Comparison of ENCODE assay signal across 22 cellular contexts in genomic region chr2:30655660-30656059, GRCh38.
A peak's percentile ranks its signal among the peaks of the same experiment; 100 is the strongest.
DNase-seq lines count a peak whose midpoint lies in the region; ATAC-seq and TF ChIP-seq lines count a peak whose summit lies in the region.
"Had no signal": no experiment of that assay in that cellular context is flagged by ENCODE, and none has a peak within 500 bp of the region (broad histone marks: within the 10 kb centered on the region; RNA-seq: fewer than 3 reads in every experiment).

No MANE protein-coding gene starts in this region.

- H3K4me3 ChIP-seq in astrocyte of the spinal cord (ENCODE audit: low read depth, low read length) (no peak overlapping the region), lung (no peak overlapping the region)
- H3K4me3 ChIP-seq: transverse colon had no signal

- H3K27ac ChIP-seq in lung (ENCODE audit: low read depth in 1 of 2, low read length in 1 of 2) = no peak overlapping the region
- H3K27ac ChIP-seq: transverse colon had no signal

- peaks cover 0 to 2% of the 10 kb centered on the region in 2 donors for H3K9me3 ChIP-seq in lung (ENCODE audit: control insufficient read depth in 2 of 2, insufficient read depth in 1 of 2, low read length in 1 of 2)
- H3K9me3 ChIP-seq: transverse colon had no signal

- ATAC-seq in lung (ENCODE audit: insufficient read depth, low FRiP score) = no peak
- ATAC-seq in natural killer cell treated with Interleukin-12 subunit alpha and Interleukin-12 subunit beta and Interleukin-15 and Interleukin-18, amount 100 ng/mL, for 72 hours = no peak
- ATAC-seq: activated CD8-positive, alpha-beta T cell treated with anti-CD3 and anti-CD28 coated beads, Interleukin-2, amount 10 ng/mL, durations not matched to agents 7 days and 5 days; esophagus mucosa; stimulated activated naive CD8-positive, alpha-beta T cell treated with anti-CD3 and anti-CD28 coated beads, Interleukin-15, Interleukin-2, amounts not matched to agents 100 U/mL and 50 U/mL, for 24 hours had no signal

- H3K4me1 ChIP-seq in lung (ENCODE audit: control insufficient read depth in 2 of 2, insufficient read depth in 2 of 2, low read length in 2 of 2) = peaks cover 0 to 2% of the 10 kb centered on the region in 2 donors
- H3K4me1 ChIP-seq: transverse colon had no signal

- no peaks in the 10 kb centered on the region for H3K9me3 Mint-ChIP-seq in natural killer cell treated with Interleukin-12 subunit alpha and Interleukin-12 subunit beta and Interleukin-15 and Interleukin-18, amount 100 ng/mL, for 72 hours
- H3K9me3 Mint-ChIP-seq: activated T-cell treated with anti-CD3 and anti-CD28 coated beads, Interleukin-2, amount 50 U/mL, for 72 hours; CD4-positive, alpha-beta T cell; T-helper 2 cell treated with Interferon-gamma antibody and Interleukin-4, amounts not matched to agents 5 μg/mL and 100 μg/mL, for 36 hours had no signal

- peaks cover 4 to 8% of the 10 kb centered on the region in 2 donors for H3K27me3 Mint-ChIP-seq in natural killer cell treated with Interleukin-12 subunit alpha and Interleukin-12 subunit beta and Interleukin-15 and Interleukin-18, amount 100 ng/mL, for 72 hours
- H3K27me3 Mint-ChIP-seq: activated naive CD8-positive, alpha-beta T cell; CD4-positive, alpha-beta T cell had no signal

- H3K27ac Mint-ChIP-seq in natural killer cell treated with Interleukin-12 subunit alpha and Interleukin-12 subunit beta and Interleukin-15 and Interleukin-18, amount 100 ng/mL, for 72 hours = no peak overlapping the region
- H3K27ac Mint-ChIP-seq: activated CD8-positive, alpha-beta T cell treated with anti-CD3 and anti-CD28 coated beads, Interleukin-2, amount 10 ng/mL, durations not matched to agents 7 days and 5 days; activated naive CD8-positive, alpha-beta T cell; activated T-cell treated with anti-CD3 and anti-CD28 coated beads, Interleukin-2, amount 50 U/mL, for 72 hours; CD4-positive, alpha-beta T cell; T-helper 2 cell treated with Interferon-gamma antibody and Interleukin-4, amounts not matched to agents 5 μg/mL and 100 μg/mL, for 36 hours had no signal

- no peaks in the 10 kb centered on the region for H3K36me3 ChIP-seq in lung (ENCODE audit: control insufficient read depth in 2 of 2, insufficient read depth in 2 of 2, low read length in 2 of 2)
- H3K36me3 ChIP-seq: transverse colon had no signal

- in situ Hi-C loops in astrocyte of the spinal cord (cut with HindIII; ENCODE audit: low sequenced_read_pairs) = no loop called here

- no peaks in the 10 kb centered on the region for H3K36me3 Mint-ChIP-seq in natural killer cell treated with Interleukin-12 subunit alpha and Interleukin-12 subunit beta and Interleukin-15 and Interleukin-18, amount 100 ng/mL, for 72 hours
- H3K36me3 Mint-ChIP-seq: activated naive CD8-positive, alpha-beta T cell had no signal

- no peak overlapping the region for H3K4me3 Mint-ChIP-seq in natural killer cell treated with Interleukin-12 subunit alpha and Interleukin-12 subunit beta and Interleukin-15 and Interleukin-18, amount 100 ng/mL, for 72 hours
- H3K4me3 Mint-ChIP-seq: activated CD8-positive, alpha-beta T cell treated with anti-CD3 and anti-CD28 coated beads, Interleukin-2, amount 10 ng/mL, durations not matched to agents 7 days and 5 days; activated naive CD8-positive, alpha-beta T cell; activated T-cell treated with anti-CD3 and anti-CD28 coated beads, Interleukin-2, amount 50 U/mL, for 72 hours; CD4-positive, alpha-beta T cell; T-helper 2 cell treated with Interferon-gamma antibody and Interleukin-4, amounts not matched to agents 5 μg/mL and 100 μg/mL, for 36 hours had no signal

- DNase-seq in A172 (ENCODE audit: low spot score) = peak; percentile 48
- peak; percentile 37 for DNase-seq in HT1080 (ENCODE audit: low read depth)
- peak; percentile 79 for DNase-seq in astrocyte of the spinal cord (ENCODE audit: low read depth, low spot score)
- DNase-seq in lung (ENCODE audit: low spot score) = peak; percentile 6
- no peak for DNase-seq in natural killer cell treated with Interleukin-12 subunit alpha and Interleukin-12 subunit beta and Interleukin-15 and Interleukin-18, amount 100 ng/mL, for 72 hours (ENCODE audit: low spot score)
- DNase-seq in HuH-7.5 (ENCODE audit: low spot score) = no peak
- no peak for DNase-seq in HPDE6-E6E7 (ENCODE audit: extremely low spot score)
- no peak for DNase-seq in DMS114 treated with DMSO at 0.1 percent for 48 hours (lab: John Stamatoyannopoulos, UW; ENCODE audit: unreplicated experiment)
- DNase-seq: activated CD4-positive, CD25-positive, alpha-beta regulatory T cell; activated T-cell treated with anti-CD3 and anti-CD28 coated beads, Interleukin-2, amount 50 U/mL, for 72 hours; caudate nucleus; CD4-positive, alpha-beta T cell; DMS79 treated with DMSO at 0.1 percent for 48 hours; KG1; NCI-H1105 treated with DMSO at 0.1 percent for 48 hours; NCI-H524 treated with DMSO at 0.1 percent for 48 hours; stimulated activated naive CD8-positive, alpha-beta T cell treated with anti-CD3 and anti-CD28 coated beads, Interleukin-15, Interleukin-2, amounts not matched to agents 100 U/mL and 50 U/mL, for 24 hours; transverse colon had no signal

- TF ChIP-seq CTCF in astrocyte of the spinal cord (IDR thresholded peaks at IDR 0.05; ENCODE audit: low read depth, low read length) (no peak), lung (IDR thresholded peaks at IDR 0.05; ENCODE audit: control extremely low read depth, extremely low read depth) (no peak)

- peaks cover 0 to 3% of the 10 kb centered on the region in 2 donors for H3K4me1 Mint-ChIP-seq in natural killer cell treated with Interleukin-12 subunit alpha and Interleukin-12 subunit beta and Interleukin-15 and Interleukin-18, amount 100 ng/mL, for 72 hours (ENCODE audit: low read depth in 2 of 2)

- H3K27me3 ChIP-seq in lung (ENCODE audit: control insufficient read depth, insufficient read depth) = no peaks in the 10 kb centered on the region
- H3K27me3 ChIP-seq: transverse colon had no signal

- WGBS in lung, 2 donors = 76 to 81% methylated on average over 5 of the region's 5 CpGs

Comparison
In these comparisons a context has a peak if more than half of its experiments do, and no peak if none do; other contexts are left out.
1. DNase-seq: peak in A172 (single experiment), HT1080 (single experiment), astrocyte of the spinal cord (single experiment) and lung (single experiment); none in natural killer cell treated with Interleukin-12 subunit alpha and Interleukin-12 subunit beta and Interleukin-15 and Interleukin-18, amount 100 ng/mL, for 72 hours (single experiment), HuH-7.5 (single experiment), HPDE6-E6E7 (single experiment) and DMS114 treated with DMSO at 0.1 percent for 48 hours (single experiment).